1 cellular context compared by ENCODE assay signal in the genomic region with DNA sequence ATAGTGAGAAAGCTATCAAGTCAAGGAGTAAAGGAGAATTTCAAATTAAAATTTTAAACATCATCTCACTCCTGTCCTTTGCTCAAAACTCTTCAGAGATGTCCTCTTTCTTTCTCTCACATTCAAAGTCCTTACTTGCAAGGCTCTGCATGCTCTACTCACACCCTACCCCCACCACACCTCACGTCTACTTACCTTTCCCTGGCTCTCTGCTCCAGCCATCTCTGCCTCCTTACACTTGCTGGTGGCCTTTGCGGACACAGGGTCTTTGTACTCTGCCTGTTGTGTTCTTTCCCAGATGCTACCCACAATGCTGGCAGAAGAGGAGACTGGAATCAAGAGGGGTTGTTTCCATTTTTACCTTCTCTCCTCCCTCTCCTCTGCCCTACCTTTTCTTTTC.
TF ChIP-seq lines count a peak whose summit lies in the region.

No MANE protein-coding gene starts in this region.

TF ChIP-seq in WTC11, 78 proteins besides CTCF, POLR2A, EP300 and RAD21 (continued from another document):
- TF ChIP-seq, protein P1, sequence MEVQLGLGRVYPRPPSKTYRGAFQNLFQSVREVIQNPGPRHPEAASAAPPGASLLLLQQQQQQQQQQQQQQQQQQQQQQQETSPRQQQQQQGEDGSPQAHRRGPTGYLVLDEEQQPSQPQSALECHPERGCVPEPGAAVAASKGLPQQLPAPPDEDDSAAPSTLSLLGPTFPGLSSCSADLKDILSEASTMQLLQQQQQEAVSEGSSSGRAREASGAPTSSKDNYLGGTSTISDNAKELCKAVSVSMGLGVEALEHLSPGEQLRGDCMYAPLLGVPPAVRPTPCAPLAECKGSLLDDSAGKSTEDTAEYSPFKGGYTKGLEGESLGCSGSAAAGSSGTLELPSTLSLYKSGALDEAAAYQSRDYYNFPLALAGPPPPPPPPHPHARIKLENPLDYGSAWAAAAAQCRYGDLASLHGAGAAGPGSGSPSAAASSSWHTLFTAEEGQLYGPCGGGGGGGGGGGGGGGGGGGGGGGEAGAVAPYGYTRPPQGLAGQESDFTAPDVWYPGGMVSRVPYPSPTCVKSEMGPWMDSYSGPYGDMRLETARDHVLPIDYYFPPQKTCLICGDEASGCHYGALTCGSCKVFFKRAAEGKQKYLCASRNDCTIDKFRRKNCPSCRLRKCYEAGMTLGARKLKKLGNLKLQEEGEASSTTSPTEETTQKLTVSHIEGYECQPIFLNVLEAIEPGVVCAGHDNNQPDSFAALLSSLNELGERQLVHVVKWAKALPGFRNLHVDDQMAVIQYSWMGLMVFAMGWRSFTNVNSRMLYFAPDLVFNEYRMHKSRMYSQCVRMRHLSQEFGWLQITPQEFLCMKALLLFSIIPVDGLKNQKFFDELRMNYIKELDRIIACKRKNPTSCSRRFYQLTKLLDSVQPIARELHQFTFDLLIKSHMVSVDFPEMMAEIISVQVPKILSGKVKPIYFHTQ (CRISPR knock-in tag; IDR thresholded peaks at IDR 0.05) = no peak
- TF ChIP-seq, protein P2, sequence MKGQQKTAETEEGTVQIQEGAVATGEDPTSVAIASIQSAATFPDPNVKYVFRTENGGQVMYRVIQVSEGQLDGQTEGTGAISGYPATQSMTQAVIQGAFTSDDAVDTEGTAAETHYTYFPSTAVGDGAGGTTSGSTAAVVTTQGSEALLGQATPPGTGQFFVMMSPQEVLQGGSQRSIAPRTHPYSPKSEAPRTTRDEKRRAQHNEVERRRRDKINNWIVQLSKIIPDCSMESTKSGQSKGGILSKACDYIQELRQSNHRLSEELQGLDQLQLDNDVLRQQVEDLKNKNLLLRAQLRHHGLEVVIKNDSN (CRISPR knock-in tag; IDR thresholded peaks at IDR 0.05) = no peak
- TF ChIP-seq OVOL2 (CRISPR knock-in tag; IDR thresholded peaks at IDR 0.05; ENCODE audit: borderline replicate concordance) = no peak
- no peak for TF ChIP-seq ZNF317 (CRISPR knock-in tag; IDR thresholded peaks at IDR 0.05; ENCODE audit: borderline replicate concordance, low read depth)
- TF ChIP-seq GRHL2 (CRISPR knock-in tag; IDR thresholded peaks at IDR 0.05; ENCODE audit: insufficient replicate concordance, severe bottlenecking) = no peak
- TF ChIP-seq, protein P3, sequence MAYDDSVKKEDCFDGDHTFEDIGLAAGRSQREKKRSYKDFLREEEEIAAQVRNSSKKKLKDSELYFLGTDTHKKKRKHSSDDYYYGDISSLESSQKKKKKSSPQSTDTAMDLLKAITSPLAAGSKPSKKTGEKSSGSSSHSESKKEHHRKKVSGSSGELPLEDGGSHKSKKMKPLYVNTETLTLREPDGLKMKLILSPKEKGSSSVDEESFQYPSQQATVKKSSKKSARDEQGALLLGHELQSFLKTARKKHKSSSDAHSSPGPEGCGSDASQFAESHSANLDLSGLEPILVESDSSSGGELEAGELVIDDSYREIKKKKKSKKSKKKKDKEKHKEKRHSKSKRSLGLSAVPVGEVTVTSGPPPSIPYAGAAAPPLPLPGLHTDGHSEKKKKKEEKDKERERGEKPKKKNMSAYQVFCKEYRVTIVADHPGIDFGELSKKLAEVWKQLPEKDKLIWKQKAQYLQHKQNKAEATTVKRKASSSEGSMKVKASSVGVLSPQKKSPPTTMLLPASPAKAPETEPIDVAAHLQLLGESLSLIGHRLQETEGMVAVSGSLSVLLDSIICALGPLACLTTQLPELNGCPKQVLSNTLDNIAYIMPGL (CRISPR knock-in tag; IDR thresholded peaks at IDR 0.05) = no peak
- TF ChIP-seq JAZF1 (CRISPR knock-in tag; IDR thresholded peaks at IDR 0.05) = no peak
- no peak for TF ChIP-seq NFYB (CRISPR knock-in tag; conservative IDR thresholded peaks at IDR 0.05; ENCODE audit: low read depth)
- no peak for TF ChIP-seq NR1H2 (CRISPR knock-in tag; IDR thresholded peaks at IDR 0.05)
- TF ChIP-seq HMGA2 (CRISPR knock-in tag; IDR thresholded peaks at IDR 0.05) = no peak
- no peak for TF ChIP-seq CREB1 (CRISPR knock-in tag; IDR thresholded peaks at IDR 0.05)
- no peak for TF ChIP-seq NR2C2 (CRISPR knock-in tag; IDR thresholded peaks at IDR 0.05)
- TF ChIP-seq SP1 (CRISPR knock-in tag; conservative IDR thresholded peaks at IDR 0.05) = no peak
- TF ChIP-seq TP53 (CRISPR knock-in tag; IDR thresholded peaks at IDR 0.05) = no peak
